Comparison of ENCODE assay signal across 15 cellular contexts in the genomic region with DNA sequence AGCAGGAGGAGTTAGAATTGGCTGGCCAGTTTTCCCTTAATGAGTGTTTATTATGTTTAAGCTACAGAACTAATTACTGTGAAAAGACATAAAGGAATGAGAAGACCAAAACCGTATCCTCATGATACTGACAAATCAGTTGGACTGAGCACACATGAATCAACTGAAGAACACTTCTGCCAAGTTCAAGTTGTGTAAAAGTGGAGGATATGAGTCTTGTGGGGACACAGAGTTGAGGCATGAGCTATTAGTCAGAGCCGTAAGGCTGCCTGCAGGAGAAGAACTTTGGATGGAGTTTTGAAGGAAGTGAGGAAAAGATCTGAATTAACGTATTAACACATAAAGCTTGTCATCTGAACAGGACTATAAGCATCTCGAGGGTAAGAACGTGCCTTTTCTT. TPM values are rescaled to one million over a fixed set of nuclear protein-coding genes. Genes with fewer than 3 reads are reported as not detected.
A peak's percentile ranks its signal among the peaks of the same experiment; 100 is the strongest.
DNase-seq lines count a peak whose midpoint lies in the region; ATAC-seq and TF ChIP-seq lines count a peak whose summit lies in the region.
"Had no signal": no experiment of that assay in that cellular context is flagged by ENCODE, and none has a peak within 500 bp of the region (broad histone marks: within the 10 kb centered on the region; RNA-seq: fewer than 3 reads in every experiment).

No MANE protein-coding gene starts in this region.

- H4K20me1 ChIP-seq in smooth muscle cell (ENCODE audit: low read depth) = no peaks in the 10 kb centered on the region

- WGBS in smooth muscle cell (ENCODE audit: low lambda C conversion rate) = 64% methylated on average over 5 of the region's 5 CpGs

- H3K9me3 ChIP-seq in smooth muscle cell (replicated peaks; ENCODE audit: low read depth) = no peaks in the 10 kb centered on the region
- no peaks in the 10 kb centered on the region for H3K9me3 ChIP-seq in left ventricle myocardium inferior (replicated peaks)
- H3K9me3 ChIP-seq: body of pancreas, thyroid gland had no signal

- POLR2A ChIA-PET in HEK293T (lab: Yijun Ruan, JAX) = interaction anchor here (1.5 kb wide), 1 partner anchor 126 kb away, joined by 4 read pairs; no protein-coding TSS in a partner anchor

- H3K4me3 ChIP-seq in fibroblast of the aortic adventitia (ENCODE audit: low read depth, low read length) (no peak overlapping the region), smooth muscle cell (no peak overlapping the region), left ventricle myocardium inferior (no peak overlapping the region)
- H3K4me3 ChIP-seq: body of pancreas, thyroid gland had no signal

- peak overlapping the region; percentile 56 for H3K4me2 ChIP-seq in smooth muscle cell

- peaks cover 74% of the 10 kb centered on the region for H3K79me2 ChIP-seq in smooth muscle cell (ENCODE audit: low read depth)

- no peak overlapping the region for H2AFZ ChIP-seq in smooth muscle cell (ENCODE audit: low read depth)

- DNase-seq in HCEC 1CT = peak; percentile 94
- peak; percentile 93 for DNase-seq in fibroblast of the aortic adventitia (ENCODE audit: low read depth)
- no peak for DNase-seq in smooth muscle cell (lab: John Stamatoyannopoulos, UW; ENCODE audit: unreplicated experiment)
- DNase-seq in HEK293T (ENCODE audit: extremely low spot score) = no peak
- no peak for DNase-seq in left ventricle myocardium inferior
- DNase-seq: activated CD4-positive, alpha-beta T cell treated with anti-CD3 and anti-CD28 coated beads for 48 hours; activated T-cell treated with anti-CD3 and anti-CD28 coated beads, Interleukin-2, amount 50 U/mL, for 4 hours; body of pancreas; effector memory CD8-positive, alpha-beta T cell; hypothalamus; T-helper 1 cell; thyroid gland had no signal

- H3K36me3 ChIP-seq in smooth muscle cell (ENCODE audit: low read depth) = peaks cover 5% of the 10 kb centered on the region
- no peaks in the 10 kb centered on the region for H3K36me3 ChIP-seq in left ventricle myocardium inferior
- H3K36me3 ChIP-seq: thyroid gland had no signal

- no peak overlapping the region for H3K9ac ChIP-seq in smooth muscle cell (ENCODE audit: low read depth)

- intact Hi-C loops in left ventricle myocardium inferior (cut with micrococcal nuclease) = no loop called here

- H3K27me3 ChIP-seq in smooth muscle cell (ENCODE audit: low read depth) (no peaks in the 10 kb centered on the region), left ventricle myocardium inferior (ENCODE audit: low read depth) (peaks cover 6% of the 10 kb centered on the region)
- H3K27me3 ChIP-seq: body of pancreas, thyroid gland had no signal

- ATAC-seq in SK-N-SH treated with all-trans-retinoic acid at 6 μM for 48 hours = peak; percentile 16; the same call in 2 of the 3 replicates
- ATAC-seq in HG03457 (IDR thresholded peaks at IDR 0.05; ENCODE audit: unreplicated experiment) = no peak
- ATAC-seq: activated T-cell treated with anti-CD3 and anti-CD28 coated beads, Interleukin-2, amount 50 U/mL, for 4 hours; body of pancreas; effector memory CD8-positive, alpha-beta T cell had no signal

- H3F3A ChIP-seq in smooth muscle cell (ENCODE audit: low read depth) = peaks cover 46% of the 10 kb centered on the region

- TF ChIP-seq CTCF in fibroblast of the aortic adventitia (IDR thresholded peaks at IDR 0.05; ENCODE audit: insufficient read depth, low read length) (no peak), smooth muscle cell (IDR thresholded peaks at IDR 0.05; ENCODE audit: borderline replicate concordance, insufficient read depth, poor library complexity, severe bottlenecking) (no peak), left ventricle myocardium inferior (IDR thresholded peaks at IDR 0.05; ENCODE audit: borderline replicate concordance) (no peak)

- CTCF ChIA-PET in HEK293T (lab: Yijun Ruan, JAX) = no interaction called here

- H3K27ac ChIP-seq in smooth muscle cell (ENCODE audit: low read depth) = peak overlapping the region; percentile 73
- no peak overlapping the region for H3K27ac ChIP-seq in left ventricle myocardium inferior (replicated peaks)
- H3K27ac ChIP-seq: body of pancreas, thyroid gland had no signal

- H3K4me1 ChIP-seq in smooth muscle cell (ENCODE audit: low read depth) = peaks cover 7% of the 10 kb centered on the region
- no peaks in the 10 kb centered on the region for H3K4me1 ChIP-seq in left ventricle myocardium inferior
- H3K4me1 ChIP-seq: body of pancreas had no signal

TF ChIP-seq in SK-N-SH treated with all-trans-retinoic acid at 6 μM for 48 hours, 23 proteins besides CTCF, POLR2A, EP300 and RAD21 (continues in another document):
- TF ChIP-seq ZC3H10 (CRISPR knock-in tag; IDR thresholded peaks at IDR 0.05) = no peak
- TF ChIP-seq RARB (CRISPR knock-in tag; IDR thresholded peaks at IDR 0.05) = no peak
- no peak for TF ChIP-seq ZNF565 (CRISPR knock-in tag; conservative IDR thresholded peaks at IDR 0.05; ENCODE audit: low read depth)
- no peak for TF ChIP-seq CSDC2 (CRISPR knock-in tag; IDR thresholded peaks at IDR 0.05)
- no peak for TF ChIP-seq GLIS3 (CRISPR knock-in tag; IDR thresholded peaks at IDR 0.05)
- TF ChIP-seq OSR1 (CRISPR knock-in tag; IDR thresholded peaks at IDR 0.05) = no peak
- TF ChIP-seq TOX (CRISPR knock-in tag; IDR thresholded peaks at IDR 0.05; ENCODE audit: borderline replicate concordance) = no peak
- TF ChIP-seq, protein P1, sequence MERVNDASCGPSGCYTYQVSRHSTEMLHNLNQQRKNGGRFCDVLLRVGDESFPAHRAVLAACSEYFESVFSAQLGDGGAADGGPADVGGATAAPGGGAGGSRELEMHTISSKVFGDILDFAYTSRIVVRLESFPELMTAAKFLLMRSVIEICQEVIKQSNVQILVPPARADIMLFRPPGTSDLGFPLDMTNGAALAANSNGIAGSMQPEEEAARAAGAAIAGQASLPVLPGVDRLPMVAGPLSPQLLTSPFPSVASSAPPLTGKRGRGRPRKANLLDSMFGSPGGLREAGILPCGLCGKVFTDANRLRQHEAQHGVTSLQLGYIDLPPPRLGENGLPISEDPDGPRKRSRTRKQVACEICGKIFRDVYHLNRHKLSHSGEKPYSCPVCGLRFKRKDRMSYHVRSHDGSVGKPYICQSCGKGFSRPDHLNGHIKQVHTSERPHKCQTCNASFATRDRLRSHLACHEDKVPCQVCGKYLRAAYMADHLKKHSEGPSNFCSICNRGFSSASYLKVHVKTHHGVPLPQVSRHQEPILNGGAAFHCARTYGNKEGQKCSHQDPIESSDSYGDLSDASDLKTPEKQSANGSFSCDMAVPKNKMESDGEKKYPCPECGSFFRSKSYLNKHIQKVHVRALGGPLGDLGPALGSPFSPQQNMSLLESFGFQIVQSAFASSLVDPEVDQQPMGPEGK (CRISPR knock-in tag; IDR thresholded peaks at IDR 0.05; ENCODE audit: borderline replicate concordance) = no peak
- no peak for TF ChIP-seq PPARA (CRISPR knock-in tag; IDR thresholded peaks at IDR 0.05; ENCODE audit: borderline replicate concordance)
- TF ChIP-seq ZNF8 (CRISPR knock-in tag; IDR thresholded peaks at IDR 0.05) = no peak
- TF ChIP-seq SNAI2 (CRISPR knock-in tag; IDR thresholded peaks at IDR 0.05) = no peak

TF ChIP-seq in HEK293T, 16 proteins besides CTCF, POLR2A, EP300 and RAD21:
- TF ChIP-seq SP1 (IDR thresholded peaks at IDR 0.05) (no peak), FOXA1 (IDR thresholded peaks at IDR 0.05) (no peak), L3MBTL2 (conservative IDR thresholded peaks at IDR 0.05) (no peak), ZNF384 (IDR thresholded peaks at IDR 0.05) (no peak), ELF4 (IDR thresholded peaks at IDR 0.05) (no peak), ARNT (IDR thresholded peaks at IDR 0.05) (no peak), BHLHE40 (IDR thresholded peaks at IDR 0.05; ENCODE audit: borderline replicate concordance) (no peak), CTBP1 (IDR thresholded peaks at IDR 0.05; ENCODE audit: borderline replicate concordance) (no peak), LEF1 (IDR thresholded peaks at IDR 0.05; ENCODE audit: borderline replicate concordance) (no peak), FOXK2 (IDR thresholded peaks at IDR 0.05) (no peak), SUZ12 (IDR thresholded peaks at IDR 0.05) (no peak), TARDBP (IDR thresholded peaks at IDR 0.05) (no peak), HDGF (IDR thresholded peaks at IDR 0.05; ENCODE audit: borderline replicate concordance) (no peak), FOXM1 (IDR thresholded peaks at IDR 0.05; ENCODE audit: borderline replicate concordance) (no peak)
- TF ChIP-seq, protein P2, sequence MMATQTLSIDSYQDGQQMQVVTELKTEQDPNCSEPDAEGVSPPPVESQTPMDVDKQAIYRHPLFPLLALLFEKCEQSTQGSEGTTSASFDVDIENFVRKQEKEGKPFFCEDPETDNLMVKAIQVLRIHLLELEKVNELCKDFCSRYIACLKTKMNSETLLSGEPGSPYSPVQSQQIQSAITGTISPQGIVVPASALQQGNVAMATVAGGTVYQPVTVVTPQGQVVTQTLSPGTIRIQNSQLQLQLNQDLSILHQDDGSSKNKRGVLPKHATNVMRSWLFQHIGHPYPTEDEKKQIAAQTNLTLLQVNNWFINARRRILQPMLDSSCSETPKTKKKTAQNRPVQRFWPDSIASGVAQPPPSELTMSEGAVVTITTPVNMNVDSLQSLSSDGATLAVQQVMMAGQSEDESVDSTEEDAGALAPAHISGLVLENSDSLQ (IDR thresholded peaks at IDR 0.05) = no peak

RNA-seq across cellular contexts. Expression of a gene that starts 43.1 kb away (rescaled TPM):
- total RNA-seq in fibroblast of the aortic adventitia (ENCODE audit: low replicate concordance) = 26.7 and 72.9 TPM in 2 replicates
- total RNA-seq in smooth muscle cell = 354 and 393 TPM in 2 replicates
- polyA plus RNA-seq in smooth muscle cell = 44.9 and 54.8 TPM in 2 replicates
- not detected for total RNA-seq in left ventricle myocardium inferior
- polyA plus RNA-seq: liver had no signal

Comparison
In these comparisons a context has a peak if more than half of its experiments do, and no peak if none do; other contexts are left out.
1. DNase-seq: peak in HCEC 1CT (single experiment) and fibroblast of the aortic adventitia (single experiment); none in smooth muscle cell (single experiment), HEK293T (single experiment) and left ventricle myocardium inferior (single experiment).
2. RNA of a gene that starts 43.1 kb away (total RNA-seq): 354 to 393 TPM in smooth muscle cell and 26.7 to 72.9 TPM in fibroblast of the aortic adventitia; not detected in left ventricle myocardium inferior (single experiment); every median in the first group is over 10 times any median in the second.